In the genomic region with DNA sequence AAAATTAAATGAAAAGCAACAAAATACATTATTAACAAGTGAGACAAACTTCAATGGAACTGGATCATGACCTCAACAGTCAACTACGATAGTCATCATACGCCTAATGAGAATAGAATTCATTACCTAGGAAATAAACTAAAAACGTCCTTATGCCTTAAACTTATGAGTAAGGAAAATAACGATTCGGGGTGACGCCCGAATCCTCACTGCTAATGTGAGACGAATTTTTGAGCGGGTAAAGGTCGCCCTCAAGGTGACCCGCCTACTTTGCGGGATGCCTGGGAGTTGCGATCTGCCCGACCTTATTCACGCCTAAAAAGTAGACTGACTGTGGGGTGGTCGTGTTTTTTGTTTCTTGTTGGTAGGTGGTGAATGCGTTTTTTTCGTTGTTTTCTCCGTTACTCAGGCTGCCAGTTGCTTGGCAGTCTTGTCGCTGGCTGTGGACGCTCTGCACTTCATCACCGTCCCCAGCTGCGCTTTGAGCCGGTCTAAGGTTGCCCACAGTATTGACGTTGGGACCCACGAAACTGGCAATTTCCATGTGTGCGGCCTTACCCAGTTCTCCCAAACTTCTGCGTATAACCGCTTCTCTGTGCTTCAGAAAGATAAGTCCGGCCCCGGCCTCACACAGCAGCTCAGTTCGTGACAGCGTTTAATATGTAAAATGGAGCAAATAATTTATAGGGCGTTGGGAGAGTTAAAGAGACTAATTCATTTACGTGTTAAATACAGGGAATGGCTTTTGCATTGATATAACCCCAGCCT, we compare ENCODE assay signal across 1 cellular context.
TF ChIP-seq lines count a peak whose summit lies in the region.

No MANE protein-coding gene starts in this region.

TF ChIP-seq in K562, 482 proteins besides CTCF, POLR2A, EP300 and RAD21 (continued from another document and continues in another):
- TF ChIP-seq SRF (CRISPR knock-in tag; IDR thresholded peaks at IDR 0.05) (peak; percentile 47 to 89; a peak in 3 of 4 replicates), RBFOX2 (IDR thresholded peaks at IDR 0.05; ENCODE audit: low read depth, low read length) (peak; percentile 97), ZNF507 (tag; conservative IDR thresholded peaks at IDR 0.05) (no peak), MCM2 (IDR thresholded peaks at IDR 0.05; ENCODE audit: low read depth) (no peak), NR2F6 (CRISPR knock-in tag; IDR thresholded peaks at IDR 0.05) (peak; percentile 78; the same call in 1 of the 2 replicates), SIN3B (IDR thresholded peaks at IDR 0.05; ENCODE audit: low read depth) (no peak), SOX6 (IDR thresholded peaks at IDR 0.05) (peak; percentile 86), STAG1 (CRISPR knock-in tag; IDR thresholded peaks at IDR 0.05; ENCODE audit: borderline replicate concordance) (no peak), ZNF75A (CRISPR knock-in tag; IDR thresholded peaks at IDR 0.05) (no peak), BRF1 (IDR thresholded peaks at IDR 0.05; ENCODE audit: borderline replicate concordance, extremely low read depth, insufficient read length) (no peak), XRCC5 (IDR thresholded peaks at IDR 0.05; ENCODE audit: low read depth, low read length) (peak; percentile 93), ZNF212 (CRISPR knock-in tag; IDR thresholded peaks at IDR 0.05) (no peak), PPARD (CRISPR knock-in tag; IDR thresholded peaks at IDR 0.05) (no peak), ZNF124 (CRISPR knock-in tag; IDR thresholded peaks at IDR 0.05) (no peak), NRF1 (conservative IDR thresholded peaks at IDR 0.05 in 1 of 2, IDR thresholded peaks at IDR 0.05 in 1 of 2) (no peak; a peak in 1 of 4 replicates), TCFL5 (CRISPR knock-in tag; conservative IDR thresholded peaks at IDR 0.05) (no peak), HDAC3 (IDR thresholded peaks at IDR 0.05; ENCODE audit: borderline replicate concordance, partially characterized antibody) (peak; percentile 77), ZNF12 (CRISPR knock-in tag; IDR thresholded peaks at IDR 0.05) (no peak; the same call in 1 of the 2 replicates), PHF8 (IDR thresholded peaks at IDR 0.05; ENCODE audit: borderline replicate concordance, low read length) (peak; percentile 18; the same call in 1 of the 2 replicates), MCM5 (IDR thresholded peaks at IDR 0.05; ENCODE audit: low read depth) (no peak), ESRRA (IDR thresholded peaks at IDR 0.05; ENCODE audit: borderline replicate concordance, low read depth) (peak; percentile 96), KDM5B (IDR thresholded peaks at IDR 0.05; ENCODE audit: insufficient replicate concordance, low read depth, low read length) (peak; percentile 99), SAFB (IDR thresholded peaks at IDR 0.05; ENCODE audit: borderline replicate concordance, low read depth, low read length) (no peak; the same call in 1 of the 2 replicates), MTA1 (IDR thresholded peaks at IDR 0.05; ENCODE audit: borderline replicate concordance) (peak; percentile 67), CEBPB (tag; IDR thresholded peaks at IDR 0.05) (no peak), CEBPG (CRISPR knock-in tag; IDR thresholded peaks at IDR 0.05) (no peak), CEBPG (tag; conservative IDR thresholded peaks at IDR 0.05 in 1 of 2, IDR thresholded peaks at IDR 0.05 in 1 of 2) (no peak), ZNF3 (CRISPR knock-in tag; IDR thresholded peaks at IDR 0.05) (peak; percentile 87), ZNF384 (IDR thresholded peaks at IDR 0.05; ENCODE audit: low read depth, low read length) (peak; percentile 90), HEY1 (CRISPR knock-in tag; IDR thresholded peaks at IDR 0.05; ENCODE audit: borderline replicate concordance) (no peak; the same call in none of the 2 replicates), DMBX1 (CRISPR knock-in tag; IDR thresholded peaks at IDR 0.05; ENCODE audit: borderline replicate concordance) (no peak), STAT5B (CRISPR knock-in tag; IDR thresholded peaks at IDR 0.05) (no peak), YBX1 (IDR thresholded peaks at IDR 0.05) (no peak), ETV1 (tag; conservative IDR thresholded peaks at IDR 0.05; ENCODE audit: low read depth) (no peak), HLTF (IDR thresholded peaks at IDR 0.05) (peak; percentile 85; the same call in 1 of the 2 replicates), RB1 (IDR thresholded peaks at IDR 0.05; ENCODE audit: low read depth) (peak; percentile 73), ZNF146 (CRISPR knock-in tag; IDR thresholded peaks at IDR 0.05; ENCODE audit: unreplicated experiment) (peak; percentile 8), CREM (IDR thresholded peaks at IDR 0.05; ENCODE audit: low read depth) (peak; percentile 82), ELF1 (tag; IDR thresholded peaks at IDR 0.05) (peak; percentile 58), ZBTB17 (CRISPR knock-in tag; IDR thresholded peaks at IDR 0.05) (peak; percentile 91), FOSL1 (tag; conservative IDR thresholded peaks at IDR 0.05) (peak; percentile 41), SIRT6 (IDR thresholded peaks at IDR 0.05; ENCODE audit: low read depth, low read length) (no peak)
- TF ChIP-seq, protein P1, sequence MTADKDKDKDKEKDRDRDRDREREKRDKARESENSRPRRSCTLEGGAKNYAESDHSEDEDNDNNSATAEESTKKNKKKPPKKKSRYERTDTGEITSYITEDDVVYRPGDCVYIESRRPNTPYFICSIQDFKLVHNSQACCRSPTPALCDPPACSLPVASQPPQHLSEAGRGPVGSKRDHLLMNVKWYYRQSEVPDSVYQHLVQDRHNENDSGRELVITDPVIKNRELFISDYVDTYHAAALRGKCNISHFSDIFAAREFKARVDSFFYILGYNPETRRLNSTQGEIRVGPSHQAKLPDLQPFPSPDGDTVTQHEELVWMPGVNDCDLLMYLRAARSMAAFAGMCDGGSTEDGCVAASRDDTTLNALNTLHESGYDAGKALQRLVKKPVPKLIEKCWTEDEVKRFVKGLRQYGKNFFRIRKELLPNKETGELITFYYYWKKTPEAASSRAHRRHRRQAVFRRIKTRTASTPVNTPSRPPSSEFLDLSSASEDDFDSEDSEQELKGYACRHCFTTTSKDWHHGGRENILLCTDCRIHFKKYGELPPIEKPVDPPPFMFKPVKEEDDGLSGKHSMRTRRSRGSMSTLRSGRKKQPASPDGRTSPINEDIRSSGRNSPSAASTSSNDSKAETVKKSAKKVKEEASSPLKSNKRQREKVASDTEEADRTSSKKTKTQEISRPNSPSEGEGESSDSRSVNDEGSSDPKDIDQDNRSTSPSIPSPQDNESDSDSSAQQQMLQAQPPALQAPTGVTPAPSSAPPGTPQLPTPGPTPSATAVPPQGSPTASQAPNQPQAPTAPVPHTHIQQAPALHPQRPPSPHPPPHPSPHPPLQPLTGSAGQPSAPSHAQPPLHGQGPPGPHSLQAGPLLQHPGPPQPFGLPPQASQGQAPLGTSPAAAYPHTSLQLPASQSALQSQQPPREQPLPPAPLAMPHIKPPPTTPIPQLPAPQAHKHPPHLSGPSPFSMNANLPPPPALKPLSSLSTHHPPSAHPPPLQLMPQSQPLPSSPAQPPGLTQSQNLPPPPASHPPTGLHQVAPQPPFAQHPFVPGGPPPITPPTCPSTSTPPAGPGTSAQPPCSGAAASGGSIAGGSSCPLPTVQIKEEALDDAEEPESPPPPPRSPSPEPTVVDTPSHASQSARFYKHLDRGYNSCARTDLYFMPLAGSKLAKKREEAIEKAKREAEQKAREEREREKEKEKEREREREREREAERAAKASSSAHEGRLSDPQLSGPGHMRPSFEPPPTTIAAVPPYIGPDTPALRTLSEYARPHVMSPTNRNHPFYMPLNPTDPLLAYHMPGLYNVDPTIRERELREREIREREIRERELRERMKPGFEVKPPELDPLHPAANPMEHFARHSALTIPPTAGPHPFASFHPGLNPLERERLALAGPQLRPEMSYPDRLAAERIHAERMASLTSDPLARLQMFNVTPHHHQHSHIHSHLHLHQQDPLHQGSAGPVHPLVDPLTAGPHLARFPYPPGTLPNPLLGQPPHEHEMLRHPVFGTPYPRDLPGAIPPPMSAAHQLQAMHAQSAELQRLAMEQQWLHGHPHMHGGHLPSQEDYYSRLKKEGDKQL (CRISPR knock-in tag; IDR thresholded peaks at IDR 0.05; ENCODE audit: borderline replicate concordance): no peak
- TF ChIP-seq, protein P2, sequence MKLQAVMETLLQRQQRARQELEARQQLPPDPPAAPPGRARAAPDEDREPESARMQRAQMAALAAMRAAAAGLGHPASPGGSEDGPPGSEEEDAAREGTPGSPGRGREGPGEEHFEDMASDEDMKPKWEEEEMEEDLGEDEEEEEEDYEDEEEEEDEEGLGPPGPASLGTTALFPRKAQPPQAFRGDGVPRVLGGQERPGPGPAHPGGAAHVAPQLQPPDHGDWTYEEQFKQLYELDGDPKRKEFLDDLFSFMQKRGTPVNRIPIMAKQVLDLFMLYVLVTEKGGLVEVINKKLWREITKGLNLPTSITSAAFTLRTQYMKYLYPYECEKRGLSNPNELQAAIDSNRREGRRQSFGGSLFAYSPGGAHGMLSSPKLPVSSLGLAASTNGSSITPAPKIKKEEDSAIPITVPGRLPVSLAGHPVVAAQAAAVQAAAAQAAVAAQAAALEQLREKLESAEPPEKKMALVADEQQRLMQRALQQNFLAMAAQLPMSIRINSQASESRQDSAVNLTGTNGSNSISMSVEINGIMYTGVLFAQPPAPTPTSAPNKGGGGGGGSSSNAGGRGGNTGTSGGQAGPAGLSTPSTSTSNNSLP (IDR thresholded peaks at IDR 0.05; ENCODE audit: borderline replicate concordance, low read depth, low read length): no peak
- TF ChIP-seq, protein P3, sequence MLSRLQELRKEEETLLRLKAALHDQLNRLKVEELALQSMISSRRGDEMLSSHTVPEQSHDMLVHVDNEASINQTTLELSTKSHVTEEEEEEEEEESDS (CRISPR knock-in tag; IDR thresholded peaks at IDR 0.05): peak; percentile 95
- TF ChIP-seq, protein P4, sequence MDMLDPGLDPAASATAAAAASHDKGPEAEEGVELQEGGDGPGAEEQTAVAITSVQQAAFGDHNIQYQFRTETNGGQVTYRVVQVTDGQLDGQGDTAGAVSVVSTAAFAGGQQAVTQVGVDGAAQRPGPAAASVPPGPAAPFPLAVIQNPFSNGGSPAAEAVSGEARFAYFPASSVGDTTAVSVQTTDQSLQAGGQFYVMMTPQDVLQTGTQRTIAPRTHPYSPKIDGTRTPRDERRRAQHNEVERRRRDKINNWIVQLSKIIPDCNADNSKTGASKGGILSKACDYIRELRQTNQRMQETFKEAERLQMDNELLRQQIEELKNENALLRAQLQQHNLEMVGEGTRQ (CRISPR knock-in tag; IDR thresholded peaks at IDR 0.05): no peak
- TF ChIP-seq, protein P5, sequence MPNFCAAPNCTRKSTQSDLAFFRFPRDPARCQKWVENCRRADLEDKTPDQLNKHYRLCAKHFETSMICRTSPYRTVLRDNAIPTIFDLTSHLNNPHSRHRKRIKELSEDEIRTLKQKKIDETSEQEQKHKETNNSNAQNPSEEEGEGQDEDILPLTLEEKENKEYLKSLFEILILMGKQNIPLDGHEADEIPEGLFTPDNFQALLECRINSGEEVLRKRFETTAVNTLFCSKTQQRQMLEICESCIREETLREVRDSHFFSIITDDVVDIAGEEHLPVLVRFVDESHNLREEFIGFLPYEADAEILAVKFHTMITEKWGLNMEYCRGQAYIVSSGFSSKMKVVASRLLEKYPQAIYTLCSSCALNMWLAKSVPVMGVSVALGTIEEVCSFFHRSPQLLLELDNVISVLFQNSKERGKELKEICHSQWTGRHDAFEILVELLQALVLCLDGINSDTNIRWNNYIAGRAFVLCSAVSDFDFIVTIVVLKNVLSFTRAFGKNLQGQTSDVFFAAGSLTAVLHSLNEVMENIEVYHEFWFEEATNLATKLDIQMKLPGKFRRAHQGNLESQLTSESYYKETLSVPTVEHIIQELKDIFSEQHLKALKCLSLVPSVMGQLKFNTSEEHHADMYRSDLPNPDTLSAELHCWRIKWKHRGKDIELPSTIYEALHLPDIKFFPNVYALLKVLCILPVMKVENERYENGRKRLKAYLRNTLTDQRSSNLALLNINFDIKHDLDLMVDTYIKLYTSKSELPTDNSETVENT (CRISPR knock-in tag; IDR thresholded peaks at IDR 0.05): peak; percentile 98
- TF ChIP-seq, protein P6, sequence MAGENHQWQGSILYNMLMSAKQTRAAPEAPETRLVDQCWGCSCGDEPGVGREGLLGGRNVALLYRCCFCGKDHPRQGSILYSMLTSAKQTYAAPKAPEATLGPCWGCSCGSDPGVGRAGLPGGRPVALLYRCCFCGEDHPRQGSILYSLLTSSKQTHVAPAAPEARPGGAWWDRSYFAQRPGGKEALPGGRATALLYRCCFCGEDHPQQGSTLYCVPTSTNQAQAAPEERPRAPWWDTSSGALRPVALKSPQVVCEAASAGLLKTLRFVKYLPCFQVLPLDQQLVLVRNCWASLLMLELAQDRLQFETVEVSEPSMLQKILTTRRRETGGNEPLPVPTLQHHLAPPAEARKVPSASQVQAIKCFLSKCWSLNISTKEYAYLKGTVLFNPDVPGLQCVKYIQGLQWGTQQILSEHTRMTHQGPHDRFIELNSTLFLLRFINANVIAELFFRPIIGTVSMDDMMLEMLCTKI (IDR thresholded peaks at IDR 0.05; ENCODE audit: partially characterized antibody): no peak
- TF ChIP-seq, protein P7, sequence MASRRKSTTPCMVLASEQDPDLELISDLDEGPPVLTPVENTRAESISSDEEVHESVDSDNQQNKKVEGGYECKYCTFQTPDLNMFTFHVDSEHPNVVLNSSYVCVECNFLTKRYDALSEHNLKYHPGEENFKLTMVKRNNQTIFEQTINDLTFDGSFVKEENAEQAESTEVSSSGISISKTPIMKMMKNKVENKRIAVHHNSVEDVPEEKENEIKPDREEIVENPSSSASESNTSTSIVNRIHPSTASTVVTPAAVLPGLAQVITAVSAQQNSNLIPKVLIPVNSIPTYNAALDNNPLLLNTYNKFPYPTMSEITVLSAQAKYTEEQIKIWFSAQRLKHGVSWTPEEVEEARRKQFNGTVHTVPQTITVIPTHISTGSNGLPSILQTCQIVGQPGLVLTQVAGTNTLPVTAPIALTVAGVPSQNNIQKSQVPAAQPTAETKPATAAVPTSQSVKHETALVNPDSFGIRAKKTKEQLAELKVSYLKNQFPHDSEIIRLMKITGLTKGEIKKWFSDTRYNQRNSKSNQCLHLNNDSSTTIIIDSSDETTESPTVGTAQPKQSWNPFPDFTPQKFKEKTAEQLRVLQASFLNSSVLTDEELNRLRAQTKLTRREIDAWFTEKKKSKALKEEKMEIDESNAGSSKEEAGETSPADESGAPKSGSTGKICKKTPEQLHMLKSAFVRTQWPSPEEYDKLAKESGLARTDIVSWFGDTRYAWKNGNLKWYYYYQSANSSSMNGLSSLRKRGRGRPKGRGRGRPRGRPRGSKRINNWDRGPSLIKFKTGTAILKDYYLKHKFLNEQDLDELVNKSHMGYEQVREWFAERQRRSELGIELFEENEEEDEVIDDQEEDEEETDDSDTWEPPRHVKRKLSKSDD (conservative IDR thresholded peaks at IDR 0.05; ENCODE audit: low read length): peak; percentile 95
- TF ChIP-seq, protein P8, sequence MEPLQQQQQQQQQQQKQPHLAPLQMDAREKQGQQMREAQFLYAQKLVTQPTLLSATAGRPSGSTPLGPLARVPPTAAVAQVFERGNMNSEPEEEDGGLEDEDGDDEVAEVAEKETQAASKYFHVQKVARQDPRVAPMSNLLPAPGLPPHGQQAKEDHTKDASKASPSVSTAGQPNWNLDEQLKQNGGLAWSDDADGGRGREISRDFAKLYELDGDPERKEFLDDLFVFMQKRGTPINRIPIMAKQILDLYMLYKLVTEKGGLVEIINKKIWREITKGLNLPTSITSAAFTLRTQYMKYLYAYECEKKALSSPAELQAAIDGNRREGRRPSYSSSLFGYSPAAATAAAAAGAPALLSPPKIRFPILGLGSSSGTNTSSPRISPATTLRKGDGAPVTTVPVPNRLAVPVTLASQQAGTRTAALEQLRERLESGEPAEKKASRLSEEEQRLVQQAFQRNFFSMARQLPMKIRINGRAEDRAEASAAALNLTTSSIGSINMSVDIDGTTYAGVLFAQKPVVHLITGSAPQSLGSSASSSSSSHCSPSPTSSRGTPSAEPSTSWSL (CRISPR knock-in tag; IDR thresholded peaks at IDR 0.05; ENCODE audit: borderline replicate concordance): no peak
